Comparison of ENCODE assay signal across 11 cellular contexts in the genomic region with DNA sequence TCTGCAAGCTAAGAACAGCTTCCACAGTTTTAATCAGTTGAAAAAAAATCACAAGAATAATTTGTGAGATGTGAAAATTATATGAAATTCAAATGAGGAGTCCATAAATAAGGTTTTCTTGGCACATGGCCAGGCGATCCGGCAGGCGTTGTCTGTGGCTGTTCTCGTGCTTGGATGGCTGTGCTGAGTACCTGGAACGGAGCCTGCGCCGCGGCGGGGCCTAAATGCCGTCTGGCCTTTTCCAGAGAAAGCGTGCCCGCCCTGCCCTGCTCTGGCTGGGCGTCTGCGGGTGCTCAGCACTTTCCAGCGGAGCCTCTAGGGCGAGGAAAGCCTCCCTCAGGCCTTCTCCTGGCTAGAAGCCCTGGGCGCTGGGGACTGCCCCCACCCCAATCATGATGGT. TPM values are rescaled to one million over a fixed set of nuclear protein-coding genes. Genes with fewer than 3 reads are reported as not detected.
DNase-seq lines count a peak whose midpoint lies in the region; ATAC-seq and TF ChIP-seq lines count a peak whose summit lies in the region.
"Had no signal": no experiment of that assay in that cellular context is flagged by ENCODE, and none has a peak within 500 bp of the region (broad histone marks: within the 10 kb centered on the region; RNA-seq: fewer than 3 reads in every experiment).

No MANE protein-coding gene starts in this region.

- TF ChIP-seq EP300 in stomach (IDR thresholded peaks at IDR 0.05): no peak

- TF ChIP-seq CTCF in heart right ventricle (IDR thresholded peaks at IDR 0.05): peak in 1 of 9 donors; percentile 10
- TF ChIP-seq CTCF in stomach (IDR thresholded peaks at IDR 0.05): no peak

- intact Hi-C loops in heart right ventricle (cut with DNase I) (loop anchor here in 4 of 10 donors (5.0 to 10.0 kb wide), 3 partner anchors 39 to 94 kb away; partner anchors contain the start of gene MRGPRG (in 1 of the 4)), stomach (cut with DNase I; ENCODE audit: low total_unique reads) (no loop called here)

- no peak overlapping the region for H3K4me3 Mint-ChIP-seq in T-helper 17 cell

- H3K27ac ChIP-seq in Karpas-422 (ENCODE audit: low read length): no peak overlapping the region
- peak overlapping the region in 9 of 10 donors; percentile 4 to 69 (median 46) for H3K27ac ChIP-seq in heart right ventricle
- H3K27ac ChIP-seq in stomach: peak overlapping the region in 4 of 5 donors; percentile 22 to 77 (median 71)
- H3K27ac ChIP-seq: KMS-11 had no signal

- H3K27me3 Mint-ChIP-seq in T-helper 17 cell: no peaks in the 10 kb centered on the region

- H3K4me2 ChIP-seq in Karpas-422 (ENCODE audit: low read depth, low read length, poor library complexity, severe bottlenecking): no peak overlapping the region
- H3K4me2 ChIP-seq: KMS-11 had no signal

- no peaks in the 10 kb centered on the region for H3K36me3 ChIP-seq in Karpas-422 (ENCODE audit: insufficient read depth, low read length)
- peaks cover 0 to 77% (median 8%) of the 10 kb centered on the region in 9 donors for H3K36me3 ChIP-seq in heart right ventricle
- H3K36me3 ChIP-seq in stomach: peaks cover 12 to 66% (median 57%) of the 10 kb centered on the region in 4 donors
- no peaks in the 10 kb centered on the region for H3K36me3 ChIP-seq in MG63

- 49 to 51% methylated on average over 17 of the region's 17 CpGs for WGBS in heart right ventricle, 2 donors
- WGBS in stomach, 5 donors: 56 to 80% (median 68%) methylated on average over 17 of the region's 17 CpGs

- no peak overlapping the region for H3K9ac ChIP-seq in Karpas-422 (ENCODE audit: low read length)
- H3K9ac ChIP-seq: KMS-11 had no signal

- H3K4me1 ChIP-seq in Karpas-422 (ENCODE audit: low read length): peaks cover 6% of the 10 kb centered on the region
- H3K4me1 ChIP-seq in heart right ventricle: peaks cover 14 to 52% (median 48%) of the 10 kb centered on the region in 9 donors
- H3K4me1 ChIP-seq in stomach: peaks cover 10 to 45% (median 23%) of the 10 kb centered on the region in 4 donors

- no peaks in the 10 kb centered on the region for H3K27me3 ChIP-seq in Karpas-422 (ENCODE audit: low read length)
- H3K27me3 ChIP-seq in heart right ventricle: no peaks in the 10 kb centered on the region
- H3K27me3 ChIP-seq in stomach: no peaks in the 10 kb centered on the region
- H3K27me3 ChIP-seq in MG63: no peaks in the 10 kb centered on the region

- H3K9me3 ChIP-seq in Karpas-422 (ENCODE audit: low read length) (no peaks in the 10 kb centered on the region), T-helper 17 cell (ENCODE audit: control insufficient read depth, low read length, poor library complexity, severe bottlenecking) (no peaks in the 10 kb centered on the region), heart right ventricle (no peaks in the 10 kb centered on the region), stomach (no peaks in the 10 kb centered on the region), MG63 (no peaks in the 10 kb centered on the region)

- TF ChIP-seq POLR2A in stomach (IDR thresholded peaks at IDR 0.05): no peak

- H3K4me1 Mint-ChIP-seq in T-helper 17 cell: no peaks in the 10 kb centered on the region

- no peaks in the 10 kb centered on the region for H3K9me2 ChIP-seq in Karpas-422 (replicated peaks; ENCODE audit: insufficient read depth, low read length)

- H3K79me2 ChIP-seq in Karpas-422 (ENCODE audit: low read length): no peaks in the 10 kb centered on the region

- no peaks in the 10 kb centered on the region for H4K20me1 ChIP-seq in Karpas-422 (ENCODE audit: insufficient read depth, low read depth, low read length)

- no peak for ATAC-seq in T-helper 17 cell
- ATAC-seq in heart right ventricle: peak; percentile 54 to 82 (median 68)

- H3K4me3 ChIP-seq in Karpas-422 (ENCODE audit: low read length): no peak overlapping the region
- H3K4me3 ChIP-seq in heart right ventricle: no peak overlapping the region
- H3K4me3 ChIP-seq in stomach: no peak overlapping the region
- no peak overlapping the region for H3K4me3 ChIP-seq in MG63

- DNase-seq in Karpas-422 (peak; percentile 48), T-helper 17 cell (peak in 2 of 3 donors; percentile 5 to 10), heart right ventricle (peak; percentile 73 to 85), stomach (no peak), GF-D8 (lab: John Stamatoyannopoulos, UW) (no peak), NOMO-1 treated with dmso at 0.1 percent for 144 hours (lab: John Stamatoyannopoulos, UW; ENCODE audit: unreplicated experiment) (no peak), MG63 (no peak)
- DNase-seq in stimulated activated CD4-positive, alpha-beta T cell treated with anti-CD3 and anti-CD28 coated beads, Interleukin-2, amount 100 ng/mL, for 24 hours: no peak
- DNase-seq: stimulated activated CD4-positive, alpha-beta T cell treated with anti-CD3 and anti-CD28 coated beads, Interleukin-2, amount 100 ng/mL, for 48 hours; T-helper 9 cell had no signal

- H3K27ac Mint-ChIP-seq in T-helper 17 cell: no peak overlapping the region

- H2AFZ ChIP-seq in Karpas-422 (ENCODE audit: low read length): no peak overlapping the region

- no peaks in the 10 kb centered on the region for H3K36me3 Mint-ChIP-seq in T-helper 17 cell (ENCODE audit: low read depth)

RNA-seq across cellular contexts. Expression of gene OSBPL5, which starts 41.8 kb away (rescaled TPM):
- total RNA-seq in Karpas-422 (2014; rRNA removed; shearing (Covaris generic); ENCODE audit: low replicate concordance): not detected in 2 replicates
- total RNA-seq in T-helper 17 cell: 1 to 10 TPM; 6.8 to 8.1 TPM
- 10 to 100 TPM; 12.7 to 18.2 (median 15.5) TPM for total RNA-seq in heart right ventricle
- polyA plus RNA-seq in heart right ventricle: 10 to 100 TPM; 10.4 to 18.7 TPM
- total RNA-seq in stomach: 100 to 1,000 TPM in 1 of 5 donors, 10 to 100 TPM in 4; 24.3 to 127 (median 38.2) TPM
- polyA plus RNA-seq in stomach: 10 to 100 TPM in 1 of 3 donors, 1 to 10 TPM in 2; 8.6 to 16.6 (median 9.2) TPM
- 9.9 and 11.0 TPM in 2 replicates for total RNA-seq in MG63 (2014; rRNA removed; shearing (Covaris generic); ENCODE audit: low replicate concordance)

Comparison
In these comparisons a context has a peak if more than half of its experiments do, and no peak if none do; other contexts are left out.
1. DNase-seq: peak in Karpas-422 (single experiment), T-helper 17 cell (2 of 3) and heart right ventricle (2 of 2); none in stomach (single experiment), stimulated activated CD4-positive, alpha-beta T cell treated with anti-CD3 and anti-CD28 coated beads, Interleukin-2, amount 100 ng/mL, for 24 hours (0 of 2), GF-D8 (single experiment), NOMO-1 treated with dmso at 0.1 percent for 144 hours (single experiment) and MG63 (single experiment).